ENCODE assay signal across 31 cellular contexts in the genomic region with DNA sequence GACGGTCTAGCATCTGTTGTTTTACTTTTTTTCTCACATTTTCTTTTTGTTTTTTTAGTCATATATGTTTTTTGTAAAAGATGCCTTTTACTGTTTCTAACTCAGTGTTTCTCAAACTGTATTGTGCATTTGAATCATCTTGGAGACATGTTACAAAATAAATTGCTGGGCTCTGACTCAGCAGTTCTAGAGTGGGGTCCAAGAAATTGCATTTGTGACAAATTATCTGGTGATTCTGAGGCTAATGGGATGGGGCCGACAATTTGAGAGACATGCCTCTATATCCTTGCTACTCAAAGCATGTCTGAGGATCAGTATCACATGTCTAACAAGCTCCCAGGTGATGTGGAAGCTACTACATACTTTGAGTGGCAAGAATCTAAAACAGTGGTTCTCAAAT.
DNase-seq lines count a peak whose midpoint lies in the region; TF ChIP-seq lines count a peak whose summit lies in the region.
"Had no signal": no experiment of that assay in that cellular context is flagged by ENCODE, and none has a peak within 500 bp of the region (broad histone marks: within the 10 kb centered on the region; RNA-seq: fewer than 3 reads in every experiment).

No MANE protein-coding gene starts in this region.

- no peaks in the 10 kb centered on the region for H3K36me3 ChIP-seq in A673 (ENCODE audit: insufficient read depth, low read length, poor library complexity, severe bottlenecking)
- H3K36me3 ChIP-seq: adrenal gland, brain microvascular endothelial cell, heart right ventricle, sigmoid colon, upper lobe of left lung had no signal

- BruUV-seq in A673 (replicated peaks; lab: Mats Ljungman, UMichigan) = no TSS peak

- TF ChIP-seq CTCF in AG10803 (conservative IDR thresholded peaks at IDR 0.05; ENCODE audit: low read length) = no peak
- TF ChIP-seq CTCF in CD14-positive monocyte (IDR thresholded peaks at IDR 0.05) = no peak
- TF ChIP-seq CTCF in A673 (conservative IDR thresholded peaks at IDR 0.05; ENCODE audit: low read depth, low read length) = no peak

- H3K4me3 ChIP-seq in AG10803 (ENCODE audit: low read length) = no peak overlapping the region
- no peak overlapping the region for H3K4me3 ChIP-seq in A673 (ENCODE audit: low read depth, low read length, poor library complexity, severe bottlenecking)
- H3K4me3 ChIP-seq: adrenal gland, heart right ventricle, sigmoid colon, upper lobe of left lung had no signal

- H3K9me3 ChIP-seq in A673 (ENCODE audit: low read depth, low read length, poor library complexity, severe bottlenecking) = no peaks in the 10 kb centered on the region
- H3K9me3 ChIP-seq: adrenal gland, heart right ventricle, sigmoid colon, upper lobe of left lung had no signal

- CTCF ChIA-PET in A673 (lab: Charles Lee) = no interaction called here

- peaks cover 0 to 2% (median 0%) of the 10 kb centered on the region in 7 donors for H3K9me3 Mint-ChIP-seq in CD14-positive monocyte
- H3K9me3 Mint-ChIP-seq: activated CD8-positive, alpha-beta T cell treated with anti-CD3 and anti-CD28 coated beads for 36 hours; activated T-helper 1 cell treated with anti-CD3 and anti-CD28 coated beads, Interleukin-12 subunit alpha, Interleukin-12 subunit beta, Interleukin-2, Interleukin-4 antibody, amounts not matched to agents 30 ng/mL and 10 ng/mL and 1 ng/mL, durations not matched to agents 14 hours and 24 hours and 36 hours; stimulated activated memory B cell treated with anti-CD40 and anti-IgM and Interleukin-4, amounts not matched to agents 10 μg/mL and 1 μg/mL and 100 μg/mL, for 72 hours had no signal

- peaks cover 4% of the 10 kb centered on the region for H3K27me3 ChIP-seq in A673 (replicated peaks; ENCODE audit: insufficient read depth, low read depth, low read length, poor library complexity)
- H3K27me3 ChIP-seq: adrenal gland, brain microvascular endothelial cell, sigmoid colon, upper lobe of left lung had no signal

- H3K36me3 Mint-ChIP-seq in CD14-positive monocyte = no peaks in the 10 kb centered on the region
- H3K36me3 Mint-ChIP-seq: stimulated activated memory B cell treated with anti-CD40 and anti-IgM and Interleukin-4, amounts not matched to agents 10 μg/mL and 1 μg/mL and 100 μg/mL, for 72 hours had no signal

- no peak overlapping the region for H3K4me3 Mint-ChIP-seq in CD14-positive monocyte
- H3K4me3 Mint-ChIP-seq: activated CD4-positive, alpha-beta T cell treated with anti-CD3 and anti-CD28 coated beads for 36 hours; activated CD8-positive, alpha-beta T cell treated with anti-CD3 and anti-CD28 coated beads for 36 hours; activated T-helper 1 cell treated with anti-CD3 and anti-CD28 coated beads, Interleukin-12 subunit alpha, Interleukin-12 subunit beta, Interleukin-2, Interleukin-4 antibody, amounts not matched to agents 30 ng/mL and 10 ng/mL and 1 ng/mL, durations not matched to agents 14 hours and 24 hours and 36 hours; stimulated activated memory B cell treated with anti-CD40 and anti-IgM and Interleukin-4, amounts not matched to agents 10 μg/mL and 1 μg/mL and 100 μg/mL, for 72 hours had no signal

- H3K4me1 Mint-ChIP-seq in CD14-positive monocyte = no peaks in the 10 kb centered on the region
- H3K4me1 Mint-ChIP-seq: activated CD4-positive, alpha-beta T cell treated with anti-CD3 and anti-CD28 coated beads for 36 hours; stimulated activated memory B cell treated with anti-CD40 and anti-IgM and Interleukin-4, amounts not matched to agents 10 μg/mL and 1 μg/mL and 100 μg/mL, for 72 hours had no signal

- peaks cover 2 to 17% (median 5%) of the 10 kb centered on the region in 3 donors for H3K27me3 Mint-ChIP-seq in CD14-positive monocyte (ENCODE audit: low read depth in 3 of 3)

- H3K4me1 ChIP-seq in A673 (ENCODE audit: insufficient read depth, low read length, poor library complexity, severe bottlenecking) = no peaks in the 10 kb centered on the region
- H3K4me1 ChIP-seq: adrenal gland, heart right ventricle, upper lobe of left lung had no signal

- H3K27ac ChIP-seq in caudate nucleus (ENCODE audit: low read depth, low read length) (peak overlapping the region; percentile 13), A673 (ENCODE audit: low read depth, low read length, poor library complexity, severe bottlenecking) (no peak overlapping the region)
- H3K27ac ChIP-seq: adrenal gland, brain microvascular endothelial cell, heart right ventricle, sigmoid colon, upper lobe of left lung, VCaP had no signal

- peak; percentile 42 for DNase-seq in AG10803 (ENCODE audit: low read depth)
- peak; percentile 25 for DNase-seq in HS-5 (ENCODE audit: low read depth)
- DNase-seq in caudate nucleus (lab: John Stamatoyannopoulos, UW) = no peak
- DNase-seq in renal cortical epithelial cell (ENCODE audit: low read depth) = peak; percentile 27
- no peak for DNase-seq in CD14-positive monocyte (ENCODE audit: low spot score)
- DNase-seq in A673 (ENCODE audit: low spot score) = no peak
- no peak for DNase-seq in dermis blood vessel endothelial cell
- DNase-seq in NCI-H2171 treated with DMSO at 0.1 percent for 48 hours (lab: John Stamatoyannopoulos, UW) = no peak
- DNase-seq: activated CD4-positive, alpha-beta T cell treated with anti-CD3 and anti-CD28 coated beads for 36 hours; activated CD8-positive, alpha-beta memory T cell treated with anti-CD3 and anti-CD28 coated beads, Interleukin-2, amount 50 U/mL, for 48 hours; activated CD8-positive, alpha-beta T cell treated with anti-CD3 and anti-CD28 coated beads for 36 hours; activated naive CD4-positive, alpha-beta T cell treated with Interleukin-2 at 50 U/mL for 16 hours; adrenal gland; brain microvascular endothelial cell; DMS 273 treated with DMSO at 0.1 percent for 48 hours; effector CD4-positive, alpha-beta T cell; foreskin melanocyte; H7; heart right ventricle; left ventricle myocardium superior; NCI-H1048; NCI-H1694 treated with DMSO at 0.1 percent for 48 hours; NCI-H2171; NCI-H510A treated with DMSO at 0.1 percent for 48 hours; sigmoid colon; substantia nigra; T-helper 9 cell; upper lobe of left lung had no signal

- POLR2A ChIA-PET in A673 (lab: Charles Lee; ENCODE audit: low non-redundant PET) = no interaction called here

- no peak overlapping the region for H3K27ac Mint-ChIP-seq in CD14-positive monocyte
- H3K27ac Mint-ChIP-seq: activated CD4-positive, alpha-beta T cell treated with anti-CD3 and anti-CD28 coated beads for 36 hours; activated CD8-positive, alpha-beta T cell treated with anti-CD3 and anti-CD28 coated beads for 36 hours; activated T-helper 1 cell treated with anti-CD3 and anti-CD28 coated beads, Interleukin-12 subunit alpha, Interleukin-12 subunit beta, Interleukin-2, Interleukin-4 antibody, amounts not matched to agents 30 ng/mL and 10 ng/mL and 1 ng/mL, durations not matched to agents 14 hours and 24 hours and 36 hours; stimulated activated memory B cell treated with anti-CD40 and anti-IgM and Interleukin-4, amounts not matched to agents 10 μg/mL and 1 μg/mL and 100 μg/mL, for 72 hours had no signal

- intact Hi-C loops in CD14-positive monocyte (cut with micrococcal nuclease) (no loop called here), A673 (cut with micrococcal nuclease; ENCODE audit: unreplicated experiment) (no loop called here)

Comparison
In these comparisons a context has a peak if more than half of its experiments do, and no peak if none do; other contexts are left out.
1. DNase-seq: peak in AG10803 (single experiment), HS-5 (single experiment) and renal cortical epithelial cell (single experiment); none in caudate nucleus (0 of 61), CD14-positive monocyte (single experiment), A673 (single experiment), dermis blood vessel endothelial cell (single experiment) and NCI-H2171 treated with DMSO at 0.1 percent for 48 hours (single experiment).